27 cellular contexts compared by ENCODE assay signal in genomic region chr19:35639863-35640262, GRCh38. TPM values are rescaled to one million over a fixed set of nuclear protein-coding genes. Genes with fewer than 3 reads are reported as not detected.
"Had no signal": no experiment of that assay in that cellular context is flagged by ENCODE, and none has a peak within 500 bp of the region (broad histone marks: within the 10 kb centered on the region; RNA-seq: fewer than 3 reads in every experiment).

No MANE protein-coding gene starts in this region.

- H3K27ac ChIP-seq: brain microvascular endothelial cell, epithelial cell of prostate, foreskin keratinocyte, pancreas, right lobe of liver, SK-N-MC, stomach, upper lobe of left lung had no signal

- H3K9me3 Mint-ChIP-seq: activated naive CD4-positive, alpha-beta T cell treated with anti-CD3 and anti-CD28 coated beads for 36 hours; activated T-helper 17 cell treated with anti-CD3 and anti-CD28 coated beads, Interleukin-2, amount 50 U/mL, for 72 hours; endodermal cell had no signal

- ATAC-seq: activated T-helper 17 cell treated with anti-CD3 and anti-CD28 coated beads, Interleukin-2, amount 50 U/mL, for 72 hours; foreskin keratinocyte; pancreas; right lobe of liver had no signal

- H3K27me3 Mint-ChIP-seq: activated T-helper 17 cell treated with anti-CD3 and anti-CD28 coated beads, Interleukin-2, amount 50 U/mL, for 72 hours had no signal

- H3K27ac Mint-ChIP-seq: activated naive CD4-positive, alpha-beta T cell treated with anti-CD3 and anti-CD28 coated beads for 36 hours; activated T-helper 17 cell treated with anti-CD3 and anti-CD28 coated beads, Interleukin-2, amount 50 U/mL, for 72 hours; endodermal cell had no signal

- H3K4me3 ChIP-seq: lung, pancreas, right lobe of liver, SK-N-MC, stomach, upper lobe of left lung had no signal

- H3K4me1 ChIP-seq: foreskin keratinocyte, pancreas, right lobe of liver had no signal

- H3K4me3 Mint-ChIP-seq: activated naive CD4-positive, alpha-beta T cell treated with anti-CD3 and anti-CD28 coated beads for 36 hours; activated T-helper 17 cell treated with anti-CD3 and anti-CD28 coated beads, Interleukin-2, amount 50 U/mL, for 72 hours; endodermal cell had no signal

- H3K9me3 ChIP-seq: pancreas, right lobe of liver, stomach, upper lobe of left lung had no signal

- H3K27me3 ChIP-seq: brain microvascular endothelial cell, foreskin keratinocyte, pancreas, right lobe of liver, stomach, upper lobe of left lung had no signal

- DNase-seq: activated CD4-positive, alpha-beta T cell treated with anti-CD3 and anti-CD28 coated beads, Interleukin-2, amount 50 U/mL, for 4 hours; activated naive CD4-positive, alpha-beta T cell treated with anti-CD3 and anti-CD28 coated beads for 36 hours; activated T-cell treated with anti-CD3 and anti-CD28 coated beads, Interleukin-2, amount 50 U/mL, for 1 hour; anterior cingulate cortex; brain microvascular endothelial cell; central memory CD4-positive, alpha-beta T cell; endodermal cell; foreskin keratinocyte; hypothalamus; islet precursor cell; midbrain; pancreas; right lobe of liver; small intestine; stimulated activated CD4-positive, alpha-beta T cell treated with anti-CD3 and anti-CD28 coated beads, Interleukin-15, amount 100 ng/mL, for 24 hours; stimulated activated CD4-positive, alpha-beta T cell treated with anti-CD3 and anti-CD28 coated beads, Interleukin-2, amount 100 ng/mL, for 48 hours; stomach; T-helper 9 cell; upper lobe of left lung had no signal

RNA-seq across cellular contexts. Expression of gene ETV2, which starts 1.7 kb away (rescaled TPM):
- total RNA-seq: temporal lobe had no signal

RNA-seq across cellular contexts. Expression of gene UPK1A, which starts 26.5 kb away (rescaled TPM):
- total RNA-seq: fibroblast of lung, foreskin keratinocyte, lung, pancreas, pulmonary artery endothelial cell, stomach, temporal lobe, upper lobe of left lung had no signal
- polyA plus RNA-seq: neural cell, small intestine had no signal
